Comparison of ENCODE assay signal across 1 cellular context in genomic region chr3:112990672-112991602, GRCh38.
TF ChIP-seq lines count a peak whose summit lies in the region.

TSS of gene GTPBP8 (plus strand) at chr3:112990984. CDS start at chr3:112991000, 16 bp downstream.

TF ChIP-seq in HepG2, 621 proteins besides CTCF, POLR2A, EP300 and RAD21 (continued from another document and continues in another):
- TF ChIP-seq ZNF646 (CRISPR knock-in tag; IDR thresholded peaks at IDR 0.05) (no peak), RFXAP (CRISPR knock-in tag; IDR thresholded peaks at IDR 0.05; ENCODE audit: borderline replicate concordance) (peak; percentile 70; the same call in 1 of the 2 replicates), ZNF724P (CRISPR knock-in tag; IDR thresholded peaks at IDR 0.05; ENCODE audit: borderline replicate concordance) (peak; percentile 75), FOXM1 (CRISPR knock-in tag; IDR thresholded peaks at IDR 0.05) (0 out of 2 replicates have a peak, but pooled peaks have one; percentile 29), KDM5B (CRISPR knock-in tag; IDR thresholded peaks at IDR 0.05; ENCODE audit: borderline replicate concordance) (peak; percentile 95; the same call in 1 of the 2 replicates), HIC2 (CRISPR knock-in tag; IDR thresholded peaks at IDR 0.05; ENCODE audit: low read depth) (peak; percentile 34; the same call in 1 of the 2 replicates), NFE2L1 (CRISPR knock-in tag; IDR thresholded peaks at IDR 0.05; ENCODE audit: borderline replicate concordance) (no peak), BCL6 (CRISPR knock-in tag; IDR thresholded peaks at IDR 0.05) (peak; percentile 27; the same call in 1 of the 2 replicates), MXI1 (IDR thresholded peaks at IDR 0.05; ENCODE audit: borderline replicate concordance, low read depth, low read length) (peak; percentile 42; the same call in 1 of the 3 replicates), ZNF747 (CRISPR knock-in tag; IDR thresholded peaks at IDR 0.05; ENCODE audit: borderline replicate concordance) (no peak; the same call in 1 of the 2 replicates), SIX1 (CRISPR knock-in tag; IDR thresholded peaks at IDR 0.05; ENCODE audit: borderline replicate concordance) (no peak), ZNF615 (CRISPR knock-in tag; IDR thresholded peaks at IDR 0.05; ENCODE audit: borderline replicate concordance) (no peak), ZGPAT (CRISPR knock-in tag; IDR thresholded peaks at IDR 0.05) (peak; percentile 89; the same call in 1 of the 2 replicates), DBP (CRISPR knock-in tag; IDR thresholded peaks at IDR 0.05; ENCODE audit: not compliant biosample characterization) (peak; percentile 85), NR2F6 (IDR thresholded peaks at IDR 0.05) (0 out of 2 replicates have a peak, but pooled peaks have one; percentile 36), NR2F6 (CRISPR knock-in tag; IDR thresholded peaks at IDR 0.05) (peak; percentile 26), HNRNPL (IDR thresholded peaks at IDR 0.05; ENCODE audit: low read depth, low read length) (0 out of 2 replicates have a peak, but pooled peaks have one; percentile 68), NR2C2 (CRISPR knock-in tag; IDR thresholded peaks at IDR 0.05; ENCODE audit: borderline replicate concordance) (peak; percentile 91; the same call in 1 of the 2 replicates), RFX1 (IDR thresholded peaks at IDR 0.05) (no peak), KAT7 (CRISPR knock-in tag; IDR thresholded peaks at IDR 0.05; ENCODE audit: borderline replicate concordance) (peak; percentile 69; the same call in 1 of the 2 replicates), ZNF337 (CRISPR knock-in tag; IDR thresholded peaks at IDR 0.05; ENCODE audit: borderline replicate concordance, low read depth) (no peak), ZNF574 (CRISPR knock-in tag; IDR thresholded peaks at IDR 0.05) (peak; percentile 91), ZNF326 (CRISPR knock-in tag; IDR thresholded peaks at IDR 0.05; ENCODE audit: borderline replicate concordance) (no peak), BCL3 (CRISPR knock-in tag; IDR thresholded peaks at IDR 0.05) (peak; percentile 50; the same call in 1 of the 2 replicates), BHLHE40 (IDR thresholded peaks at IDR 0.05; ENCODE audit: low read length) (peak; percentile 18; the same call in 1 of the 2 replicates), ZNF569 (CRISPR knock-in tag; IDR thresholded peaks at IDR 0.05; ENCODE audit: borderline replicate concordance) (0 out of 2 replicates have a peak, but pooled peaks have one; percentile 21), ZNF317 (CRISPR knock-in tag; IDR thresholded peaks at IDR 0.05) (0 out of 2 replicates have a peak, but pooled peaks have one; percentile 57), ZNF160 (CRISPR knock-in tag; IDR thresholded peaks at IDR 0.05) (peak; percentile 61), SMARCE1 (IDR thresholded peaks at IDR 0.05; ENCODE audit: borderline replicate concordance) (no peak), ZNF230 (CRISPR knock-in tag; IDR thresholded peaks at IDR 0.05) (peak; percentile 84; the same call in 1 of the 2 replicates), RBM22 (optimal IDR thresholded peaks at IDR 0.05; ENCODE audit: low read length) (peak; percentile 64), IKZF5 (CRISPR knock-in tag; IDR thresholded peaks at IDR 0.05) (peak; percentile 75; the same call in 1 of the 2 replicates)
